Comparison of ENCODE assay signal across 8 cellular contexts in genomic region chr1:26864610-26865480, GRCh38. TPM values are rescaled to one million over a fixed set of nuclear protein-coding genes. Genes with fewer than 3 reads are reported as not detected.
DNase-seq lines count a peak whose midpoint lies in the region; ATAC-seq and TF ChIP-seq lines count a peak whose summit lies in the region.

No MANE protein-coding gene starts in this region.

- no peaks in the 10 kb centered on the region for H3K36me3 ChIP-seq in thymus (ENCODE audit: control insufficient read depth, insufficient read depth)

- peaks cover 1% of the 10 kb centered on the region for H3K36me3 Mint-ChIP-seq in activated naive CD8-positive, alpha-beta T cell treated with anti-CD3 and anti-CD28 coated beads, Interleukin-2, amount 10 ng/mL, durations not matched to agents 7 days and 5 days
- H3K36me3 Mint-ChIP-seq in osteocyte (ENCODE audit: unreplicated experiment), result no peaks in the 10 kb centered on the region

- H3K9me3 ChIP-seq in thymus (ENCODE audit: control insufficient read depth), result no peaks in the 10 kb centered on the region

- POLR2A ChIA-PET in activated naive CD8-positive, alpha-beta T cell treated with anti-CD3 and anti-CD28 coated beads, Interleukin-2, amount 10 ng/mL, durations not matched to agents 7 days and 5 days (lab: Charles Lee), result interaction anchor here (0.6 to 3.5 kb wide), 29 partner anchors 9 to 456 kb away, joined by 3 to 34 read pairs (median 8); partner anchors contain the start of genes DHDDS, GPATCH3, GPN2 and HMGN2

- intact Hi-C loops in head of caudate nucleus (cut with DNase I), result no loop called here

- under 1% methylated on average over 75 of the region's 75 CpGs for WGBS in thymus

- peak; percentile 99 for DNase-seq in GM12865 (ENCODE audit: low read depth)
- DNase-seq in NCI-H1105 treated with DMSO at 0.1 percent for 48 hours (lab: John Stamatoyannopoulos, UW), result peak; percentile 97
- peak; percentile 95 for DNase-seq in SKM-1 treated with dmso at 0.1 percent for 144 hours (lab: John Stamatoyannopoulos, UW; ENCODE audit: unreplicated experiment)
- peak; percentile 97 for DNase-seq in activated naive CD8-positive, alpha-beta T cell treated with anti-CD3 and anti-CD28 coated beads, Interleukin-2, amount 10 ng/mL, durations not matched to agents 7 days and 5 days
- peak; percentile 89 to 98 (median 96) for DNase-seq in head of caudate nucleus
- DNase-seq in osteocyte (ENCODE audit: extremely low spot score, unreplicated experiment), result peak; percentile 99

- H3K4me3 ChIP-seq in GM12865 (ENCODE audit: low read depth, low read length), result peak overlapping the region; percentile 59
- peak overlapping the region; percentile 74 for H3K4me3 ChIP-seq in thymus (ENCODE audit: low read length)

- peak overlapping the region; percentile 92 for H3K27ac ChIP-seq in thymus (ENCODE audit: low read depth)

- ATAC-seq in HG02678 (IDR thresholded peaks at IDR 0.05; ENCODE audit: unreplicated experiment), result peak; percentile 91
- peak; percentile 93 for ATAC-seq in activated naive CD8-positive, alpha-beta T cell treated with anti-CD3 and anti-CD28 coated beads, Interleukin-2, amount 10 ng/mL, durations not matched to agents 7 days and 5 days (ENCODE audit: low read depth)

- TF ChIP-seq CTCF in GM12865 (IDR thresholded peaks at IDR 0.05; ENCODE audit: insufficient read depth, low read depth, low read length, missing control alignments) (no peak), osteocyte (IDR thresholded peaks at IDR 0.05) (no peak)

- H3K27ac Mint-ChIP-seq in activated naive CD8-positive, alpha-beta T cell treated with anti-CD3 and anti-CD28 coated beads, Interleukin-2, amount 10 ng/mL, durations not matched to agents 7 days and 5 days, result peak overlapping the region; percentile 95
- peak overlapping the region; percentile 87 for H3K27ac Mint-ChIP-seq in osteocyte (ENCODE audit: unreplicated experiment)

- H3K4me3 Mint-ChIP-seq in activated naive CD8-positive, alpha-beta T cell treated with anti-CD3 and anti-CD28 coated beads, Interleukin-2, amount 10 ng/mL, durations not matched to agents 7 days and 5 days, result peak overlapping the region; percentile 96
- peak overlapping the region; percentile 92 for H3K4me3 Mint-ChIP-seq in osteocyte (ENCODE audit: unreplicated experiment)

- H3K9me3 Mint-ChIP-seq in activated naive CD8-positive, alpha-beta T cell treated with anti-CD3 and anti-CD28 coated beads, Interleukin-2, amount 10 ng/mL, durations not matched to agents 7 days and 5 days, result no peaks in the 10 kb centered on the region
- no peaks in the 10 kb centered on the region for H3K9me3 Mint-ChIP-seq in osteocyte (ENCODE audit: unreplicated experiment)

- H3K4me1 Mint-ChIP-seq in activated naive CD8-positive, alpha-beta T cell treated with anti-CD3 and anti-CD28 coated beads, Interleukin-2, amount 10 ng/mL, durations not matched to agents 7 days and 5 days, result peaks cover 14% of the 10 kb centered on the region
- peaks cover 22% of the 10 kb centered on the region for H3K4me1 Mint-ChIP-seq in osteocyte (ENCODE audit: unreplicated experiment)

- H3K27me3 Mint-ChIP-seq in activated naive CD8-positive, alpha-beta T cell treated with anti-CD3 and anti-CD28 coated beads, Interleukin-2, amount 10 ng/mL, durations not matched to agents 7 days and 5 days, result no peaks in the 10 kb centered on the region
- H3K27me3 Mint-ChIP-seq in osteocyte (ENCODE audit: unreplicated experiment), result no peaks in the 10 kb centered on the region

- peaks cover 3% of the 10 kb centered on the region for H3K4me1 ChIP-seq in thymus (ENCODE audit: control insufficient read depth, insufficient read depth, low read length)

- no peaks in the 10 kb centered on the region for H3K27me3 ChIP-seq in thymus (ENCODE audit: control insufficient read depth, insufficient read depth)

RNA-seq across cellular contexts. Expression of gene SFN, which starts 1.9 kb away (rescaled TPM):
- total RNA-seq in activated naive CD8-positive, alpha-beta T cell treated with anti-CD3 and anti-CD28 coated beads, Interleukin-2, amount 10 ng/mL, durations not matched to agents 7 days and 5 days, result 1 to 10 TPM; 1.4 to 1.8 TPM
- not detected in 2 replicates for total RNA-seq in osteocyte
- polyA plus RNA-seq in thymus, result 191 TPM

RNA-seq across cellular contexts. Expression of gene GPN2, which starts 25.2 kb away (rescaled TPM):
- 10 to 100 TPM; 30.1 to 31.2 TPM for total RNA-seq in activated naive CD8-positive, alpha-beta T cell treated with anti-CD3 and anti-CD28 coated beads, Interleukin-2, amount 10 ng/mL, durations not matched to agents 7 days and 5 days
- total RNA-seq in osteocyte, result 26.4 and 26.6 TPM in 2 replicates
- 17.9 TPM for polyA plus RNA-seq in thymus

RNA-seq across cellular contexts. Expression of gene GPATCH3, which starts 35.4 kb away (rescaled TPM):
- 10 to 100 TPM; 17.3 to 19.6 TPM for total RNA-seq in activated naive CD8-positive, alpha-beta T cell treated with anti-CD3 and anti-CD28 coated beads, Interleukin-2, amount 10 ng/mL, durations not matched to agents 7 days and 5 days
- total RNA-seq in osteocyte, result 19.9 and 20.4 TPM in 2 replicates
- 15.8 TPM for polyA plus RNA-seq in thymus

RNA-seq across cellular contexts. Expression of gene ZDHHC18, which starts 38.4 kb away (rescaled TPM):
- total RNA-seq in activated naive CD8-positive, alpha-beta T cell treated with anti-CD3 and anti-CD28 coated beads, Interleukin-2, amount 10 ng/mL, durations not matched to agents 7 days and 5 days, result 10 to 100 TPM; 52.9 TPM
- total RNA-seq in osteocyte, result 19.8 and 24.2 TPM in 2 replicates
- 9.1 TPM for polyA plus RNA-seq in thymus

RNA-seq across cellular contexts. Expression of gene NR0B2, which starts 48.9 kb away (rescaled TPM):
- not detected for total RNA-seq in activated naive CD8-positive, alpha-beta T cell treated with anti-CD3 and anti-CD28 coated beads, Interleukin-2, amount 10 ng/mL, durations not matched to agents 7 days and 5 days
- not detected in 2 replicates for total RNA-seq in osteocyte
- polyA plus RNA-seq in thymus, result 0.18 TPM

Comparison
In these comparisons a context has a peak if more than half of its experiments do, and no peak if none do; other contexts are left out.
1. Peak in every context shown above with its lines: DNase-seq, ATAC-seq, H3K4me3 ChIP-seq and H3K27ac ChIP-seq.